Comparison of ENCODE assay signal across 28 cellular contexts in genomic region chr5:154824070-154824469, GRCh38. TPM values are rescaled to one million over a fixed set of nuclear protein-coding genes. Genes with fewer than 3 reads are reported as not detected.
"Had no signal": no experiment of that assay in that cellular context is flagged by ENCODE, and none has a peak within 500 bp of the region (broad histone marks: within the 10 kb centered on the region; RNA-seq: fewer than 3 reads in every experiment).

No MANE protein-coding gene starts in this region.

- H3K27me3 Mint-ChIP-seq: activated CD4-positive, alpha-beta memory T cell treated with anti-CD3 and anti-CD28 coated beads for 36 hours; activated CD4-positive, alpha-beta T cell treated with anti-CD3 and anti-CD28 coated beads for 36 hours; activated naive CD4-positive, alpha-beta T cell treated with anti-CD3 and anti-CD28 coated beads, Interleukin-2, amount 50 U/mL, for 24 hours; activated naive CD8-positive, alpha-beta T cell treated with anti-CD3 and anti-CD28 coated beads, Interleukin-2, amount 10 ng/mL, durations not matched to agents 7 days and 5 days had no signal

- DNase-seq: activated CD4-positive, alpha-beta memory T cell treated with anti-CD3 and anti-CD28 coated beads for 36 hours; activated CD4-positive, alpha-beta T cell treated with anti-CD3 and anti-CD28 coated beads for 36 hours; activated CD4-positive, alpha-beta T cell treated with anti-CD3 and anti-CD28 coated beads, Interleukin-2, amount 50 U/mL, for 1 hour; activated effector memory CD4-positive, alpha-beta T cell treated with anti-CD3 and anti-CD28 coated beads, Interleukin-2, amount 50 U/mL, for 16 hours; activated naive CD4-positive, alpha-beta T cell; activated naive CD8-positive, alpha-beta T cell treated with anti-CD3 and anti-CD28 coated beads, Interleukin-2, amount 10 ng/mL, durations not matched to agents 7 days and 5 days; activated T-cell treated with anti-CD3 and anti-CD28 coated beads, Interleukin-2, amount 50 U/mL, for 48 hours; amygdala; MM.1S; MV-4-11; NCI-H1092; NCI-H1417; NCI-H187 treated with DMSO at 0.1 percent for 48 hours; NCI-H2081 treated with DMSO at 0.1 percent for 48 hours; NCI-H345; NCI-H524 treated with DMSO at 0.1 percent for 48 hours; NK-92 treated with Interleukin-12 subunit alpha and Interleukin-12 subunit beta, amount 100 ng/mL, for 24 hours; PC-3; Peyer's patch; RPMI8226; SIG-M5; SW 1271; T1000 had no signal

- ATAC-seq: activated CD4-positive, alpha-beta T cell treated with anti-CD3 and anti-CD28 coated beads for 36 hours; PC-3; Right ventricle myocardium inferior; SK-N-SH treated with all-trans-retinoic acid at 6 μM for 48 hours had no signal

- H3K9me3 Mint-ChIP-seq: activated CD4-positive, alpha-beta memory T cell treated with anti-CD3 and anti-CD28 coated beads for 36 hours; activated naive CD4-positive, alpha-beta T cell treated with anti-CD3 and anti-CD28 coated beads, Interleukin-2, amount 50 U/mL, for 24 hours; activated naive CD8-positive, alpha-beta T cell treated with anti-CD3 and anti-CD28 coated beads, Interleukin-2, amount 10 ng/mL, durations not matched to agents 7 days and 5 days had no signal

- H3K27ac Mint-ChIP-seq: activated CD4-positive, alpha-beta memory T cell treated with anti-CD3 and anti-CD28 coated beads for 36 hours; activated CD4-positive, alpha-beta T cell treated with anti-CD3 and anti-CD28 coated beads for 36 hours; activated naive CD4-positive, alpha-beta T cell treated with anti-CD3 and anti-CD28 coated beads, Interleukin-2, amount 50 U/mL, for 24 hours; activated naive CD8-positive, alpha-beta T cell treated with anti-CD3 and anti-CD28 coated beads, Interleukin-2, amount 10 ng/mL, durations not matched to agents 7 days and 5 days had no signal

- H3K4me3 Mint-ChIP-seq: activated CD4-positive, alpha-beta memory T cell treated with anti-CD3 and anti-CD28 coated beads for 36 hours; activated CD4-positive, alpha-beta T cell treated with anti-CD3 and anti-CD28 coated beads for 36 hours; activated naive CD4-positive, alpha-beta T cell treated with anti-CD3 and anti-CD28 coated beads, Interleukin-2, amount 50 U/mL, for 24 hours; activated naive CD8-positive, alpha-beta T cell treated with anti-CD3 and anti-CD28 coated beads, Interleukin-2, amount 10 ng/mL, durations not matched to agents 7 days and 5 days had no signal

RNA-seq across cellular contexts. Expression of gene FAXDC2, which starts 26.3 kb away (rescaled TPM):
- total RNA-seq: activated CD4-positive, alpha-beta memory T cell treated with anti-CD3 and anti-CD28 coated beads for 36 hours; activated naive CD8-positive, alpha-beta T cell treated with anti-CD3 and anti-CD28 coated beads, Interleukin-2, amount 10 ng/mL, durations not matched to agents 7 days and 5 days; NCI-H460; PC-3; T-helper 1 cell treated with Interleukin-12 subunit alpha and Interleukin-12 subunit beta and Interleukin-4 antibody, amounts not matched to agents 30 ng/mL and 1 ng/mL, for 36 hours had no signal
